ENCODE assay signal across 8 cellular contexts in the genomic region with DNA sequence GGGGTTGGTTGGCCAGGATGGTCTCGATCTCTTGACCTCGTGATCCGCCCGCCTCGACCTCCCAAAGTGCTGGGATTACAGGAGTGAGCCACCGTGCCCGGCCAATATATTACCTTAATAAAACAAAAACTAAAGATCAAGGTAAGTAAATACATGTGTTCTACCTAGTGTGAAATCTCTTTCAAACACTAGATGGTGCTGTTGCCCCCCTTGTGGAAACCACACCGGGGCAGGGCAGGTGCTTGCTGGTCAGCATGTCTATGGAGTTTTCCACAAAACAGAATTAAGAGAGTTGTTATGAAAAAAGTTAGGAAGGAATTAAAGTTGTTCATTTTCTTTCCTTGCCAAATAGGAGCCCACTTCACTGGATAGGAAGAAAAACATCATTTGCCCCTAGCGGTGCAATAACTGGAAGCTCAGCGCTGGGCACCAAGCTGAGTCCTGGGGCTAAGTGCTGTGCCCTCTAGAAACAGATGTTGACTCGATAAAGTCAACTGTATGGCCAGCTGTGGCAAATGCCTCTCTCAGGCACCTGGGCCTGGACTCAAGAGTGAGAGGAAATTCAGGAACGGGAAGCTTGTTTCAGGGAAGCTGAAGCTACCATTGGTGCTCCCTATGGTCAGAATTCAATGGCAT. TPM values are rescaled to one million over a fixed set of nuclear protein-coding genes. Genes with fewer than 3 reads are reported as not detected.
DNase-seq lines count a peak whose midpoint lies in the region; ATAC-seq and FAIRE-seq lines count a peak whose summit lies in the region.

No MANE protein-coding gene starts in this region.

- intact Hi-C loops in cardiac septum (cut with DNase I): loop anchor here (1.0 kb wide), 1 partner anchor 71 kb away; no protein-coding TSS in a partner anchor

- peak; percentile 92 for ATAC-seq in GM21529 (IDR thresholded peaks at IDR 0.05; ENCODE audit: unreplicated experiment)
- no peak for ATAC-seq in GM19324 (IDR thresholded peaks at IDR 0.05; ENCODE audit: low FRiP score, unreplicated experiment)

- FAIRE-seq in G401.6 (lab: Jason Lieb, UNC): peak; percentile 75
- peak; percentile 14 for FAIRE-seq in RCC 7860 (lab: Jason Lieb, UNC)

- peak; percentile 60 for DNase-seq in HuH-7 (ENCODE audit: low spot score)
- peak; percentile 24 for DNase-seq in RCC 7860 (ENCODE audit: low spot score)
- peak; percentile 39 for DNase-seq in activated naive CD4-positive, alpha-beta T cell treated with anti-CD3 and anti-CD28 coated beads, Interleukin-2, amount 50 U/mL, for 16 hours
- peak; percentile 76 for DNase-seq in cardiac septum (ENCODE audit: low spot score)
- DNase-seq in renal cortical epithelial cell (ENCODE audit: low read depth): peak; percentile 63

RNA-seq across cellular contexts. Expression of a gene that starts 6.3 kb away (rescaled TPM):
- total RNA-seq in cardiac septum (12.1 TPM), renal cortical epithelial cell (0.65 TPM in 1 of 2 replicates, not detected in the other)

RNA-seq across cellular contexts. Expression of a gene that starts 17.7 kb away (rescaled TPM):
- total RNA-seq in cardiac septum: not detected
- 33.8 TPM in 1 of 2 replicates, not detected in the other for total RNA-seq in renal cortical epithelial cell

RNA-seq across cellular contexts. Expression of a gene that starts 57.9 kb away (rescaled TPM):
- total RNA-seq in cardiac septum (not detected), renal cortical epithelial cell (0.10 TPM in 1 of 2 replicates, not detected in the other)

Comparison
In these comparisons a context has a peak if more than half of its experiments do, and no peak if none do; other contexts are left out.
1. DNase-seq: peak in every context shown above with its lines; median percentile 76 in cardiac septum; 63 in renal cortical epithelial cell; 60 in HuH-7; 39 in activated naive CD4-positive, alpha-beta T cell treated with anti-CD3 and anti-CD28 coated beads, Interleukin-2, amount 50 U/mL, for 16 hours; 24 in RCC 7860.